9 cellular contexts compared by ENCODE assay signal in the genomic region with DNA sequence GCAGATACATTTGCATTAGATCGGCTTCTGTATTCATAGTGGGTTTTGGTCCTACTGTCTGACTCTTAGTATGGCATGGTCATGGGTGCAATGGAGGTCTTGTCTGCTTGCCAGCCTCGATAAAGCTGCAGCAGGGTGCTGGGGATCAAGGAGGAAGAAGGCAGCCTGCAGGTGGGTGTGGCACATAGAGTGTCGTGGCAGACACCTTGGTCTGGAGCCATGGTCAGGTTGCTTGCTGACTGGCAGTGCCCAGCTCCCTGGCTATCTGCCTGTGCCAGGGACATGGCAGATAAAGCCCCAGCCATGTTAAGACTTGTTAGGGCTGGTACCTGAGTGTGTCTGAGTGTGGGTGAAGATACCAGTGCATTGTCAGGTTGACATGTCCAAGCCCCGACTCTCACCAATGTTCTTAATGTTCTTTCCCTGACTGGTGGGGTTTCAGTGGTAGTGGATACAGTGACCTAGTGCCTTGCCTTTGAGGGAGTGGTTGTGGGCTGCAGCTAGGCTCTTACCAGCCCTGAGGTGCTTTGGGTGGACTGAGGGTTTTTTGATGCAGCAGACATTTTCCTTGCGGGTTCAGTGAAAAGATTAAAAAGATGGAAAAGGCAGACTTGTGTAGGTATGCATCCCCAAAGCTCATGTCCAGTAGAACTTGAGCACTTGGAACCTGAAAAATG. TPM values are rescaled to one million over a fixed set of nuclear protein-coding genes. Genes with fewer than 3 reads are reported as not detected.
A peak's percentile ranks its signal among the peaks of the same experiment; 100 is the strongest.
DNase-seq lines count a peak whose midpoint lies in the region; ATAC-seq and TF ChIP-seq lines count a peak whose summit lies in the region.
"Had no signal": no experiment of that assay in that cellular context is flagged by ENCODE, and none has a peak within 500 bp of the region (broad histone marks: within the 10 kb centered on the region; RNA-seq: fewer than 3 reads in every experiment).

No MANE protein-coding gene starts in this region.

- H3K4me3 ChIP-seq in right atrium auricular region (no peak overlapping the region), foreskin fibroblast (ENCODE audit: low read depth in 1 of 2, low read length in 2 of 2) (peak overlapping the region; percentile 34 to 72), mesenchymal stem cell (ENCODE audit: insufficient read depth in 1 of 2, low read depth in 1 of 2, low read length in 2 of 2) (peak overlapping the region in 1 of 2 experiments; percentile 87), uterus (no peak overlapping the region)

- H3K36me3 ChIP-seq in right atrium auricular region: no peaks in the 10 kb centered on the region
- no peaks in the 10 kb centered on the region for H3K36me3 ChIP-seq in mesenchymal stem cell (ENCODE audit: control insufficient read depth in 1 of 2, insufficient read depth in 2 of 2, low read depth in 1 of 2, low read length in 2 of 2)
- H3K36me3 ChIP-seq in uterus: no peaks in the 10 kb centered on the region

- ATAC-seq in left ventricle myocardium superior (peak; percentile 6), HG03025 (IDR thresholded peaks at IDR 0.05; ENCODE audit: low FRiP score, unreplicated experiment) (no peak)

- H2AFZ ChIP-seq in mesenchymal stem cell (ENCODE audit: low read depth, low read length): no peak overlapping the region

- H3K9me3 ChIP-seq in right atrium auricular region (no peaks in the 10 kb centered on the region), mesenchymal stem cell (ENCODE audit: control insufficient read depth, low read length) (no peaks in the 10 kb centered on the region), uterus (no peaks in the 10 kb centered on the region)

- no peaks in the 10 kb centered on the region for H3K27me3 ChIP-seq in right atrium auricular region
- no peaks in the 10 kb centered on the region for H3K27me3 ChIP-seq in mesenchymal stem cell (ENCODE audit: control insufficient read depth in 1 of 2, insufficient read depth in 1 of 2, low read length in 2 of 2)
- H3K27me3 ChIP-seq in uterus: no peaks in the 10 kb centered on the region

- H3K27ac ChIP-seq in right atrium auricular region: no peak overlapping the region
- H3K27ac ChIP-seq in mesenchymal stem cell (ENCODE audit: low read length, poor library complexity, severe bottlenecking): no peak overlapping the region
- H3K27ac ChIP-seq in uterus: no peak overlapping the region

- no peaks in the 10 kb centered on the region for H3K36me3 Mint-ChIP-seq in type B pancreatic cell

- intact Hi-C loops in left ventricle myocardium superior (cut with micrococcal nuclease) (no loop called here), uterus (cut with DNase I; ENCODE audit: low total_unique reads) (no loop called here)

- no peak overlapping the region for H4K8ac ChIP-seq in mesenchymal stem cell (ENCODE audit: low read length)

- no peak for TF ChIP-seq POLR2A in uterus (IDR thresholded peaks at IDR 0.05)

- peak overlapping the region; percentile 91 for H3K4me3 Mint-ChIP-seq in type B pancreatic cell

- in situ Hi-C loops in SK-MEL-5 (cut with HindIII; ENCODE audit: low pct_unique_long_range_greater_than_20kb, low sequenced_read_pairs): no loop called here

- peaks cover 28% of the 10 kb centered on the region for H3K4me1 Mint-ChIP-seq in type B pancreatic cell (ENCODE audit: unreplicated experiment)

- H2BK5ac ChIP-seq in mesenchymal stem cell (ENCODE audit: low read depth, low read length, poor library complexity, severe bottlenecking): no peak overlapping the region

- H3K4me2 ChIP-seq in mesenchymal stem cell (ENCODE audit: low read length, poor library complexity, severe bottlenecking): no peak overlapping the region

- TF ChIP-seq CTCF in right atrium auricular region (IDR thresholded peaks at IDR 0.05): no peak
- TF ChIP-seq CTCF in foreskin fibroblast (IDR thresholded peaks at IDR 0.05; ENCODE audit: low read depth, low read length): no peak
- no peak for TF ChIP-seq CTCF in type B pancreatic cell (conservative IDR thresholded peaks at IDR 0.05)
- no peak for TF ChIP-seq CTCF in uterus (IDR thresholded peaks at IDR 0.05)

- no peak overlapping the region for H3K4ac ChIP-seq in mesenchymal stem cell (ENCODE audit: low read depth in 1 of 2, low read length in 2 of 2)

- no peak overlapping the region for H2AK5ac ChIP-seq in mesenchymal stem cell (ENCODE audit: low read length, severe bottlenecking)

- no peak overlapping the region for H3K9ac ChIP-seq in mesenchymal stem cell (ENCODE audit: low read length)

- peak overlapping the region; percentile 55 for H3K27ac Mint-ChIP-seq in type B pancreatic cell

- no peaks in the 10 kb centered on the region for H3K9me3 Mint-ChIP-seq in type B pancreatic cell

- H3K18ac ChIP-seq in mesenchymal stem cell (ENCODE audit: low read depth in 1 of 2, low read length in 2 of 2): peak overlapping the region in 1 of 2 experiments; percentile 14

- DNase-seq in left ventricle myocardium superior (no peak), right atrium auricular region (ENCODE audit: low spot score) (no peak), SK-MEL-5 (ENCODE audit: low read depth, low spot score) (peak; percentile 11), foreskin fibroblast (no peak), type B pancreatic cell (ENCODE audit: extremely low spot score, unreplicated experiment) (no peak), mesenchymal stem cell (no peak), uterus (no peak)
- DNase-seq: NCI-H524 had no signal

- H3K14ac ChIP-seq in mesenchymal stem cell (ENCODE audit: low read length in 2 of 2): peak overlapping the region in 1 of 2 experiments; percentile 72

- no peak overlapping the region for H4K91ac ChIP-seq in mesenchymal stem cell (ENCODE audit: low read length)

- peak overlapping the region in 1 of 2 experiments; percentile 76 for H3K23ac ChIP-seq in mesenchymal stem cell (ENCODE audit: low read length in 2 of 2)

- H2BK15ac ChIP-seq in mesenchymal stem cell (ENCODE audit: low read depth, poor library complexity, severe bottlenecking): no peak overlapping the region

- H3K4me1 ChIP-seq in right atrium auricular region (peaks cover 0 to 17% of the 10 kb centered on the region in 2 donors), mesenchymal stem cell (ENCODE audit: control insufficient read depth, insufficient read depth, low read depth, low read length) (peaks cover 6% of the 10 kb centered on the region), uterus (peaks cover 0 to 6% of the 10 kb centered on the region in 2 donors)

- no peak overlapping the region for H2BK120ac ChIP-seq in mesenchymal stem cell (ENCODE audit: low read depth, low read length)

- WGBS in mesenchymal stem cell: 84% methylated on average over 5 of the region's 5 CpGs

- H3K79me1 ChIP-seq in mesenchymal stem cell (replicated peaks; ENCODE audit: low read length, poor library complexity, severe bottlenecking): peaks cover 9% of the 10 kb centered on the region

- no peaks in the 10 kb centered on the region for H3K27me3 Mint-ChIP-seq in type B pancreatic cell

- H2BK12ac ChIP-seq in mesenchymal stem cell (ENCODE audit: low read length in 2 of 2): peak overlapping the region in 1 of 2 experiments; percentile 25

RNA-seq across cellular contexts. Expression of a gene that starts 1.8 kb away (rescaled TPM):
- total RNA-seq in left ventricle myocardium superior: 0.20 TPM
- 1 to 10 TPM; 1.1 to 2.2 TPM for total RNA-seq in right atrium auricular region
- total RNA-seq in SK-MEL-5 (2014; rRNA removed; shearing (Covaris generic)): 35.7 and 36.6 TPM in 2 replicates
- polyA plus RNA-seq in SK-MEL-5 (2015; cell fraction: cytosol; rRNA removed): 40.8 and 48.1 TPM in 2 replicates
- 27.0 and 38.0 TPM in 2 replicates for polyA plus RNA-seq in SK-MEL-5 (2015; cell fraction: nucleus; rRNA removed)
- total RNA-seq in type B pancreatic cell (ENCODE audit: low replicate concordance): 11.7 and 23.1 TPM in 2 replicates
- polyA plus RNA-seq in mesenchymal stem cell (2013, experiment 1 of 2): 2.8 TPM
- 2.8 TPM for polyA plus RNA-seq in mesenchymal stem cell (2013, experiment 2 of 2)
- total RNA-seq in uterus: 10 to 100 TPM in 1 of 4 donors, under 1 TPM in 1, not detected in 2; 0.61 to 15.1 TPM

RNA-seq across cellular contexts. Expression of a gene that starts 34.1 kb away (rescaled TPM):
- total RNA-seq in left ventricle myocardium superior (15.4 TPM), right atrium auricular region (10 to 100 TPM; 15.2 to 41.0 TPM), type B pancreatic cell (ENCODE audit: low replicate concordance) (7.1 and 14.0 TPM in 2 replicates), uterus (10 to 100 TPM; 17.7 to 23.5 (median 21.6) TPM)
- 21.3 TPM in 2 replicates for total RNA-seq in SK-MEL-5 (2014; rRNA removed; shearing (Covaris generic))
- 16.9 and 20.4 TPM in 2 replicates for polyA plus RNA-seq in SK-MEL-5 (2015; cell fraction: cytosol; rRNA removed)
- 70.8 and 92.6 TPM in 2 replicates for polyA plus RNA-seq in SK-MEL-5 (2015; cell fraction: nucleus; rRNA removed)
- 5.0 TPM for polyA plus RNA-seq in mesenchymal stem cell (2013, experiment 1 of 2)
- polyA plus RNA-seq in mesenchymal stem cell (2013, experiment 2 of 2): 4.3 TPM

Comparison
In these comparisons a context has a peak if more than half of its experiments do, and no peak if none do; other contexts are left out.
1. H3K4me3 ChIP-seq: peak in foreskin fibroblast (2 of 2); none in right atrium auricular region (0 of 2) and uterus (0 of 2).